ENCODE assay signal across 1 cellular context in genomic region chr9:124800306-124801259, GRCh38.
TF ChIP-seq lines count a peak whose summit lies in the region.

No MANE protein-coding gene starts in this region.

TF ChIP-seq in GM12878, 131 proteins besides CTCF, POLR2A, EP300 and RAD21 (continued from another document):
- no peak for TF ChIP-seq ZBTB33 (IDR thresholded peaks at IDR 0.05)
